In the genomic region with DNA sequence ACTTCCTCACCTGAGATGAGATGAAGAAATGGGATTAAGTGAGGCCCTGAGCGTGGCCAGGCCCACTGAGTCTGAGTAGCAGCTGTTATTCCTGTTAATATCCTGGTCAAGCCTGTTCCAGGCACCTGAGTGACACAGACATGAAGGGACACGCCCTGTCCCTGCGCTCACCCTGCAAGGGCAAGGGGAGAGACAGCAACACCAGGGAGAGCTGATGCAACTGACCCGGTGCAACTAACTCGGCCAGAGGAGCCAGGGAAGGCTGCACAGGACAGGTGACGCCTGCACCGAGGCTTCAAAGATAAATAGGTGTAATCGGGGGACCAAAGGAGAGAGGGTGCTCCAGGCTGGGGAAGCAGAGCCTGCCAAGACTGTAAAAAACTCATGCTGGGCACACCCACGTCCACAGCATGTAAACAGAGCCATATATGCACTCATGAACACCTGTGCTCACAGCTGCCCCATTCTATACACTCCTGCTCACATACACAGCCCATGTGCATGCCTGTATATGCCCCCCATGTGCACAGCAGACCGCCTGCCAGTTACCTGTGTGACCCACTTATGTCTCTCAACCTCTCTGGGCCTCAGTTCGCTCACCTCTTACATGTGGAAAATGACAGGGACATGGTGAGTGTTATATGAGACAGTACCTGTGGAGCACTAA, we compare ENCODE assay signal across 16 cellular contexts. TPM values are rescaled to one million over a fixed set of nuclear protein-coding genes. Genes with fewer than 3 reads are reported as not detected.
A peak's percentile ranks its signal among the peaks of the same experiment; 100 is the strongest.
DNase-seq lines count a peak whose midpoint lies in the region; ATAC-seq, FAIRE-seq and TF ChIP-seq lines count a peak whose summit lies in the region.
"Had no signal": no experiment of that assay in that cellular context is flagged by ENCODE, and none has a peak within 500 bp of the region (broad histone marks: within the 10 kb centered on the region; RNA-seq: fewer than 3 reads in every experiment).

No MANE protein-coding gene starts in this region.

- H2AK5ac ChIP-seq in mesenchymal stem cell (ENCODE audit: low read length, severe bottlenecking) = no peak overlapping the region

- H3K4me2 ChIP-seq in GM12878 (ENCODE audit: control insufficient read depth, insufficient read depth) (no peak overlapping the region), mesenchymal stem cell (ENCODE audit: low read length, poor library complexity, severe bottlenecking) (no peak overlapping the region)

- WGBS in GM12878 (ENCODE audit: insufficient coverage, insufficient replicate concordance, low lambda C conversion rate, missing lambda C conversion rate) = 26% methylated on average over 11 of the region's 11 CpGs
- WGBS in upper lobe of left lung, 2 donors = 65 to 67% methylated on average over 8 to 11 of the region's 11 CpGs
- WGBS in mesenchymal stem cell = 86% methylated on average over 9 of the region's 11 CpGs

- H3K23ac ChIP-seq in mesenchymal stem cell (ENCODE audit: low read length in 2 of 2) = no peak overlapping the region

- no TSS peak for BruUV-seq in GM12878 (replicated peaks; lab: Mats Ljungman, UMichigan)

- H3K9ac ChIP-seq in GM12878 (ENCODE audit: control insufficient read depth, insufficient read depth, low read length) (no peak overlapping the region), mesenchymal stem cell (ENCODE audit: low read length) (no peak overlapping the region)

- POLR2A ChIA-PET in GM12878 (lab: Charles Lee) = no interaction called here

- CTCF ChIA-PET in GM12878 (lab: Yijun Ruan, JAX) = no interaction called here

- TF ChIP-seq EP300 in GM12878 (IDR thresholded peaks at IDR 0.05; ENCODE audit: borderline replicate concordance in 1 of 2, control insufficient read depth in 1 of 2, low read depth in 2 of 2, low read length in 2 of 2) (no peak), upper lobe of left lung (IDR thresholded peaks at IDR 0.05) (no peak)

- no peak overlapping the region for H2BK15ac ChIP-seq in mesenchymal stem cell (ENCODE audit: low read depth, poor library complexity, severe bottlenecking)

- no peak for TF ChIP-seq RAD21 in GM12878 (IDR thresholded peaks at IDR 0.05; ENCODE audit: insufficient read depth, low read depth, low read length)

- no peak overlapping the region for H4K91ac ChIP-seq in mesenchymal stem cell (ENCODE audit: low read length)

- no peak overlapping the region for H3K4ac ChIP-seq in mesenchymal stem cell (ENCODE audit: low read depth in 1 of 2, low read length in 2 of 2)

- no peak overlapping the region for H2BK5ac ChIP-seq in mesenchymal stem cell (ENCODE audit: low read depth, low read length, poor library complexity, severe bottlenecking)

- no peaks in the 10 kb centered on the region; the same call in 1 of the 2 replicates for H3K4me1 ChIP-seq in GM12878 (ENCODE audit: control insufficient read depth, insufficient read depth, low read length)
- H3K4me1 ChIP-seq in left lung = no peaks in the 10 kb centered on the region
- H3K4me1 ChIP-seq in upper lobe of left lung = peaks cover 0 to 9% (median 0%) of the 10 kb centered on the region in 4 donors
- peaks cover 5% of the 10 kb centered on the region for H3K4me1 ChIP-seq in mesenchymal stem cell (ENCODE audit: control insufficient read depth, insufficient read depth, low read depth, low read length)

- no peaks in the 10 kb centered on the region for H4K20me1 ChIP-seq in GM12878 (ENCODE audit: control insufficient read depth, insufficient read depth)

- ATAC-seq in GM12878 (peak; percentile 32), left lung (peak; percentile 94), upper lobe of left lung (ENCODE audit: low FRiP score in 2 of 2) (peak; percentile 20 to 61), GM21528 (IDR thresholded peaks at IDR 0.05; ENCODE audit: low FRiP score, unreplicated experiment) (no peak)
- ATAC-seq: left ventricle myocardium superior had no signal

- TF ChIP-seq POLR2A in GM12878 (IDR thresholded peaks at IDR 0.05; ENCODE audit: low read depth, low read length) (no peak), upper lobe of left lung (IDR thresholded peaks at IDR 0.05) (no peak)

- no peak overlapping the region for H3K18ac ChIP-seq in mesenchymal stem cell (ENCODE audit: low read depth in 1 of 2, low read length in 2 of 2)

- H3K14ac ChIP-seq in mesenchymal stem cell (ENCODE audit: low read length in 2 of 2) = no peak overlapping the region

- H3K27ac ChIP-seq in GM12878 (ENCODE audit: control insufficient read depth, insufficient read depth) = no peak overlapping the region
- no peak overlapping the region for H3K27ac ChIP-seq in left lung
- H3K27ac ChIP-seq in upper lobe of left lung = no peak overlapping the region
- H3K27ac ChIP-seq in mesenchymal stem cell (ENCODE audit: low read length, poor library complexity, severe bottlenecking) = no peak overlapping the region
- H3K27ac ChIP-seq: dorsolateral prefrontal cortex had no signal

- H4K8ac ChIP-seq in mesenchymal stem cell (ENCODE audit: low read length) = no peak overlapping the region

- in situ Hi-C loops in GM12878 (cut with MboI) = no loop called here

- no peak overlapping the region for H2BK120ac ChIP-seq in mesenchymal stem cell (ENCODE audit: low read depth, low read length)

- RAD21 ChIA-PET in GM12878 (lab: Charles Lee; ENCODE audit: unreplicated experiment) = no interaction called here

- H3K27me3 ChIP-seq in GM12878 (replicated peaks in 1 of 2; ENCODE audit: control insufficient read depth in 2 of 2, insufficient read depth in 2 of 2, low read length in 1 of 2) = no peaks in the 10 kb centered on the region
- H3K27me3 ChIP-seq in left lung = no peaks in the 10 kb centered on the region
- no peaks in the 10 kb centered on the region for H3K27me3 ChIP-seq in upper lobe of left lung
- peaks cover 0 to 9% of the 10 kb centered on the region in 2 experiments for H3K27me3 ChIP-seq in mesenchymal stem cell (ENCODE audit: control insufficient read depth in 1 of 2, insufficient read depth in 1 of 2, low read length in 2 of 2)

- DNase-seq in NCI-H82 (lab: John Stamatoyannopoulos, UW) (peak; percentile 11), NCI-H82 treated with DMSO at 0.1 percent for 48 hours (lab: John Stamatoyannopoulos, UW; ENCODE audit: unreplicated experiment) (no peak), GM12878 (ENCODE audit: low read depth, low spot score) (no peak), left lung (peak in 1 of 2 donors; percentile 63), upper lobe of left lung (peak in 1 of 2 donors; percentile 87), OCI-M1 (lab: John Stamatoyannopoulos, UW) (no peak), mesenchymal stem cell (no peak)
- DNase-seq: activated T-cell treated with anti-CD3 and anti-CD28 coated beads, Interleukin-2, amount 50 U/mL, for 1 hour; anterior cingulate cortex; dorsolateral prefrontal cortex; left ventricle myocardium superior; NCI-H446 treated with DMSO at 0.1 percent for 48 hours; occipital lobe; stimulated activated CD8-positive, alpha-beta memory T cell treated with anti-CD3 and anti-CD28 coated beads, Interleukin-4, amount 100 ng/mL, for 48 hours had no signal

- no peak overlapping the region for H3K4me3 ChIP-seq in GM12878
- no peak overlapping the region for H3K4me3 ChIP-seq in left lung
- no peak overlapping the region for H3K4me3 ChIP-seq in upper lobe of left lung
- no peak overlapping the region for H3K4me3 ChIP-seq in mesenchymal stem cell (ENCODE audit: insufficient read depth in 1 of 2, low read depth in 1 of 2, low read length in 2 of 2)
- H3K4me3 ChIP-seq: dorsolateral prefrontal cortex had no signal

- H2BK12ac ChIP-seq in mesenchymal stem cell (ENCODE audit: low read length in 2 of 2) = no peak overlapping the region

- no peak for FAIRE-seq in GM12878 (lab: Jason Lieb, UNC)

- H3K79me1 ChIP-seq in mesenchymal stem cell (replicated peaks; ENCODE audit: low read length, poor library complexity, severe bottlenecking) = no peaks in the 10 kb centered on the region

- no peaks in the 10 kb centered on the region for H3K9me3 ChIP-seq in GM12878 (replicated peaks; ENCODE audit: control insufficient read depth, insufficient read depth, low read length)
- no peaks in the 10 kb centered on the region for H3K9me3 ChIP-seq in left lung
- no peaks in the 10 kb centered on the region for H3K9me3 ChIP-seq in upper lobe of left lung
- H3K9me3 ChIP-seq in mesenchymal stem cell (ENCODE audit: control insufficient read depth, low read length) = no peaks in the 10 kb centered on the region

- SMC1A ChIA-PET in GM12878 (lab: Charles Lee; ENCODE audit: uncharacterized antibody, unreplicated experiment) = no interaction called here

- intact Hi-C loops in GM12878 (cut with micrococcal nuclease; ENCODE audit: unreplicated experiment) (no loop called here), left lung (cut with DNase I) (loop anchor here in 1 of 2 donors (10.0 kb wide), 1 partner anchor 140 kb away; no protein-coding TSS in a partner anchor)

- H3K36me3 ChIP-seq in GM12878 (ENCODE audit: control insufficient read depth in 2 of 2, insufficient read depth in 2 of 2, low read length in 1 of 2) (no peaks in the 10 kb centered on the region), left lung (no peaks in the 10 kb centered on the region), upper lobe of left lung (no peaks in the 10 kb centered on the region), mesenchymal stem cell (ENCODE audit: control insufficient read depth in 1 of 2, insufficient read depth in 2 of 2, low read depth in 1 of 2, low read length in 2 of 2) (no peaks in the 10 kb centered on the region)

- TF ChIP-seq CTCF in GM12878 (IDR thresholded peaks at IDR 0.05 in 2 of 3, conservative IDR thresholded peaks at IDR 0.05 in 1 of 3; ENCODE audit: control insufficient read depth in 2 of 3, extremely low read depth in 1 of 3, insufficient read depth in 1 of 3, low read depth in 3 of 3, low read length in 3 of 3) (no peak), left lung (IDR thresholded peaks at IDR 0.05) (no peak), upper lobe of left lung (IDR thresholded peaks at IDR 0.05) (no peak)

- no peaks in the 10 kb centered on the region for H3K79me2 ChIP-seq in GM12878 (ENCODE audit: control insufficient read depth, insufficient read depth, low read length)

- H2AFZ ChIP-seq in GM12878 (ENCODE audit: control insufficient read depth, low read depth, low read length) = no peak overlapping the region
- no peak overlapping the region for H2AFZ ChIP-seq in mesenchymal stem cell (ENCODE audit: low read depth, low read length)

RNA-seq across cellular contexts. Expression of gene GCAT, which starts 22.8 kb away (rescaled TPM):
- total RNA-seq in GM12878 (2013; cell fraction: nucleolus; rRNA removed) = 6.9 and 8.0 TPM in 2 replicates
- total RNA-seq in GM12878 (2014; rRNA removed) (28.6 and 32.6 TPM in 2 replicates), GM12878 (2014; rRNA removed; fragmentation: Illumina TruSeq; extraction: Trizol) (8.9 and 9.3 TPM in 2 replicates), GM12878 (2021) (21.8 and 22.8 TPM in 2 replicates), left lung (10 to 100 TPM; 12.6 to 16.7 TPM), upper lobe of left lung (10 to 100 TPM in 2 of 6 donors, 1 to 10 TPM in 4; 2.7 to 16.7 (median 7.5) TPM)
- 4.3 TPM for polyA plus RNA-seq in GM12878 (2011; ENCODE audit: low read depth)
- polyA plus RNA-seq in GM12878 (2011; rRNA removed) (4.0 and 10.8 TPM in 2 replicates), GM12878 (2014; fragmentation: Illumina TruSeq; extraction: Trizol) (1.7 and 7.2 TPM in 2 replicates), GM12878 (2014; fragmentation: Nextera tagmentation; extraction: Ambion mirVana) (1 to 10 TPM in 1 of 2 experiments, under 1 TPM in 1; 0.95 to 2.4 TPM), GM12878 (2014; rRNA removed) (19.9 and 20.8 TPM in 2 replicates), GM12878 (2016; fragmentation: Nextera tagmentation; extraction: Ambion mirVana) (10 to 100 TPM; 29.9 to 34.3 TPM)
- polyA plus RNA-seq in GM12878 (2011; cell fraction: cytosol; rRNA removed) = 15.6 and 21.1 TPM in 2 replicates
- 22.0 and 24.7 TPM in 2 replicates for polyA plus RNA-seq in GM12878 (2011; cell fraction: nucleus; rRNA removed)
- 13.1 and 13.3 TPM in 2 replicates for polyA plus RNA-seq in GM12878 (2012)
- polyA minus RNA-seq in GM12878 (2011; rRNA and poly(A)+ RNA removed) = 7.3 and 14.1 TPM in 2 replicates
- 8.1 and 8.8 TPM in 2 replicates for polyA minus RNA-seq in GM12878 (2011; cell fraction: cytosol; rRNA and poly(A)+ RNA removed)
- 5.7 and 6.0 TPM in 2 replicates for polyA minus RNA-seq in GM12878 (2011; cell fraction: nucleus; rRNA and poly(A)+ RNA removed)
- polyA plus RNA-seq in mesenchymal stem cell (2013, experiment 1 of 2) = 10.7 TPM
- polyA plus RNA-seq in mesenchymal stem cell (2013, experiment 2 of 2) = 11.7 TPM

RNA-seq across cellular contexts. Expression of gene GALR3, which starts 38.2 kb away (rescaled TPM):
- 0.96 TPM in 1 of 2 replicates, not detected in the other for total RNA-seq in GM12878 (2013; cell fraction: nucleolus; rRNA removed)
- not detected in 2 replicates for total RNA-seq in GM12878 (2014; rRNA removed)
- not detected in 2 replicates for total RNA-seq in GM12878 (2014; rRNA removed; fragmentation: Illumina TruSeq; extraction: Trizol)
- not detected in 2 replicates for total RNA-seq in GM12878 (2021)
- not detected for polyA plus RNA-seq in GM12878 (2011; ENCODE audit: low read depth)
- not detected in 2 replicates for polyA plus RNA-seq in GM12878 (2011; rRNA removed)
- polyA plus RNA-seq in GM12878 (2011; cell fraction: cytosol; rRNA removed) = not detected in 2 replicates
- polyA plus RNA-seq in GM12878 (2011; cell fraction: nucleus; rRNA removed) = 0.13 and 0.19 TPM in 2 replicates
- polyA plus RNA-seq in GM12878 (2012) = not detected in 2 replicates
- not detected in 2 replicates for polyA plus RNA-seq in GM12878 (2014; fragmentation: Illumina TruSeq; extraction: Trizol)
- not detected for polyA plus RNA-seq in GM12878 (2014; fragmentation: Nextera tagmentation; extraction: Ambion mirVana)
- polyA plus RNA-seq in GM12878 (2014; rRNA removed) = not detected in 2 replicates
- polyA plus RNA-seq in GM12878 (2016; fragmentation: Nextera tagmentation; extraction: Ambion mirVana) = not detected
- 0.26 TPM in 1 of 2 replicates, not detected in the other for polyA minus RNA-seq in GM12878 (2011; rRNA and poly(A)+ RNA removed)
- polyA minus RNA-seq in GM12878 (2011; cell fraction: cytosol; rRNA and poly(A)+ RNA removed) = not detected in 2 replicates
- polyA minus RNA-seq in GM12878 (2011; cell fraction: nucleus; rRNA and poly(A)+ RNA removed) = not detected in 2 replicates
- not detected for total RNA-seq in left lung
- total RNA-seq in upper lobe of left lung = not detected
- polyA plus RNA-seq in mesenchymal stem cell (2013, experiment 1 of 2) = not detected
- polyA plus RNA-seq in mesenchymal stem cell (2013, experiment 2 of 2) = not detected
- total RNA-seq: Daoy, left ventricle myocardium superior, occipital lobe had no signal

RNA-seq across cellular contexts. Expression of gene ANKRD54, which starts 59.2 kb away (rescaled TPM):
- 22.8 and 27.3 TPM in 2 replicates for total RNA-seq in GM12878 (2013; cell fraction: nucleolus; rRNA removed)
- total RNA-seq in GM12878 (2014; rRNA removed) = 19.0 and 19.1 TPM in 2 replicates
- total RNA-seq in GM12878 (2014; rRNA removed; fragmentation: Illumina TruSeq; extraction: Trizol) = 12.6 and 13.4 TPM in 2 replicates
- total RNA-seq in GM12878 (2021) = 15.8 and 18.3 TPM in 2 replicates
- polyA plus RNA-seq in GM12878 (2011; ENCODE audit: low read depth) = 5.8 TPM
- 7.5 and 13.7 TPM in 2 replicates for polyA plus RNA-seq in GM12878 (2011; rRNA removed)
- 15.4 and 25.6 TPM in 2 replicates for polyA plus RNA-seq in GM12878 (2011; cell fraction: cytosol; rRNA removed)
- 36.5 and 41.5 TPM in 2 replicates for polyA plus RNA-seq in GM12878 (2011; cell fraction: nucleus; rRNA removed)
- polyA plus RNA-seq in GM12878 (2012) = 8.3 and 9.9 TPM in 2 replicates
- 10.1 and 13.9 TPM in 2 replicates for polyA plus RNA-seq in GM12878 (2014; fragmentation: Illumina TruSeq; extraction: Trizol)
- polyA plus RNA-seq in GM12878 (2014; fragmentation: Nextera tagmentation; extraction: Ambion mirVana) = 1 to 10 TPM; 5.8 to 9.7 TPM
- 21.7 and 22.0 TPM in 2 replicates for polyA plus RNA-seq in GM12878 (2014; rRNA removed)
- polyA plus RNA-seq in GM12878 (2016; fragmentation: Nextera tagmentation; extraction: Ambion mirVana) = 10 to 100 TPM; 25.3 to 31.6 TPM
- polyA minus RNA-seq in GM12878 (2011; rRNA and poly(A)+ RNA removed) = 10.0 and 26.6 TPM in 2 replicates
- 10.2 and 13.5 TPM in 2 replicates for polyA minus RNA-seq in GM12878 (2011; cell fraction: cytosol; rRNA and poly(A)+ RNA removed)
- polyA minus RNA-seq in GM12878 (2011; cell fraction: nucleus; rRNA and poly(A)+ RNA removed) = 6.9 and 13.8 TPM in 2 replicates
- 10 to 100 TPM; 15.2 to 21.9 TPM for total RNA-seq in left lung
- total RNA-seq in upper lobe of left lung = 10 to 100 TPM; 22.4 to 49.2 (median 38.2) TPM
- 16.7 TPM for polyA plus RNA-seq in mesenchymal stem cell (2013, experiment 1 of 2)
- 15.9 TPM for polyA plus RNA-seq in mesenchymal stem cell (2013, experiment 2 of 2)
